ENCODE assay signal across 8 cellular contexts in genomic region chr19:39341122-39341719, GRCh38. TPM values are rescaled to one million over a fixed set of nuclear protein-coding genes. Genes with fewer than 3 reads are reported as not detected.
DNase-seq lines count a peak whose midpoint lies in the region; FAIRE-seq and TF ChIP-seq lines count a peak whose summit lies in the region.

No MANE protein-coding gene starts in this region.

- TF ChIP-seq POLR2A in H1 (IDR thresholded peaks at IDR 0.05; ENCODE audit: control extremely low read depth in 1 of 2, low read depth in 2 of 2, low read length in 2 of 2) = no peak

- H2BK12ac ChIP-seq in H1 (ENCODE audit: low read depth, low read length) = no peak overlapping the region

- peak overlapping the region in 3 of 4 experiments; percentile 46 to 79 (median 69); a peak in 6 of 7 replicates for H3K9ac ChIP-seq in H1 (replicated peaks in 1 of 4; ENCODE audit: extremely low read depth in 1 of 4, low read depth in 3 of 4, low read length in 3 of 4)

- H3K79me1 ChIP-seq in H1 (ENCODE audit: low read depth, low read length) = peaks cover 6% of the 10 kb centered on the region

- H2BK20ac ChIP-seq in H1 (ENCODE audit: low read length) = no peak overlapping the region

- peaks cover 65% of the 10 kb centered on the region for H3K4me1 Mint-ChIP-seq in activated T-cell treated with anti-CD3 and anti-CD28 coated beads, Interleukin-2, amount 50 U/mL, for 24 hours (ENCODE audit: low read depth)

- no peaks in the 10 kb centered on the region for H3K27me3 ChIP-seq in H1 (replicated peaks in 1 of 4; ENCODE audit: control insufficient read depth in 3 of 4, extremely low read depth in 1 of 4, insufficient read depth in 3 of 4, low read length in 3 of 4)
- H3K27me3 ChIP-seq in mononuclear cell (ENCODE audit: insufficient read depth, low read length) = no peaks in the 10 kb centered on the region

- H3K36me3 Mint-ChIP-seq in activated T-cell treated with anti-CD3 and anti-CD28 coated beads, Interleukin-2, amount 50 U/mL, for 24 hours (ENCODE audit: low read depth) = peaks cover 31% of the 10 kb centered on the region

- no peak overlapping the region for H2BK5ac ChIP-seq in H1 (ENCODE audit: low read depth, low read length)

- no peak overlapping the region for H3K14ac ChIP-seq in H1 (ENCODE audit: insufficient read length)

- H2AFZ ChIP-seq in H1 (ENCODE audit: low read length) = peak overlapping the region; percentile 99

- peaks cover 6 to 11% of the 10 kb centered on the region in 2 experiments for H4K20me1 ChIP-seq in H1 (replicated peaks in 1 of 2; ENCODE audit: control insufficient read depth in 1 of 2, insufficient read depth in 2 of 2, low read length in 2 of 2)

- H3K18ac ChIP-seq in H1 (ENCODE audit: extremely low read depth, low read length) = no peak overlapping the region

- H3K4ac ChIP-seq in H1 (replicated peaks; ENCODE audit: insufficient read length, low read depth, low read length) = no peak overlapping the region

- H3K4me2 ChIP-seq in H1 (ENCODE audit: insufficient read depth in 1 of 2, low read depth in 2 of 2, low read length in 2 of 2) = peak overlapping the region; percentile 88 to 90

- H3K4me3 ChIP-seq in H1 (ENCODE audit: extremely low read depth in 1 of 4, insufficient read depth in 2 of 4, low read depth in 3 of 4, low read length in 4 of 4) = peak overlapping the region; percentile 83 to 98 (median 94)
- H3K4me3 ChIP-seq in mononuclear cell (ENCODE audit: low read length) = peak overlapping the region; percentile 86
- H3K4me3 ChIP-seq in urinary bladder (ENCODE audit: low read depth, low read length) = peak overlapping the region; percentile 42

- peak in 1 of 2 experiments; percentile 1; a peak in 1 of 4 replicates for TF ChIP-seq RAD21 in H1 (IDR thresholded peaks at IDR 0.05 in 1 of 2, conservative IDR thresholded peaks at IDR 0.05 in 1 of 2; ENCODE audit: low read depth in 2 of 2, low read length in 2 of 2)

- 0 out of 8 replicates have a peak, but pooled peaks cover 0 to 4% (median 0%) of the 10 kb centered on the region in 4 experiments for H3K36me3 ChIP-seq in H1 (ENCODE audit: control insufficient read depth in 2 of 4, insufficient read depth in 4 of 4, low read length in 3 of 4)
- no peaks in the 10 kb centered on the region for H3K36me3 ChIP-seq in urinary bladder (ENCODE audit: insufficient read depth)

- peak overlapping the region; percentile 94 for H3K4me3 Mint-ChIP-seq in activated T-cell treated with anti-CD3 and anti-CD28 coated beads, Interleukin-2, amount 50 U/mL, for 24 hours

- H3K27me3 Mint-ChIP-seq in activated T-cell treated with anti-CD3 and anti-CD28 coated beads, Interleukin-2, amount 50 U/mL, for 24 hours = no peaks in the 10 kb centered on the region

- no peak for DNase-seq in activated T-cell treated with anti-CD3 and anti-CD28 coated beads, Interleukin-2, amount 50 U/mL, for 24 hours
- no peak for DNase-seq in activated T-cell treated with anti-CD3 and anti-CD28 coated beads, Interleukin-2, amount 50 U/mL, for 48 hours
- DNase-seq in RPMI8226 = peak; percentile 13
- peak in 1 of 2 experiments; percentile 64 for DNase-seq in H1 (ENCODE audit: low read depth in 1 of 2, low spot score in 2 of 2)
- no peak for DNase-seq in hippocampal formation (lab: John Stamatoyannopoulos, UW)
- DNase-seq in T1000 (lab: John Stamatoyannopoulos, UW) = no peak

- no peak overlapping the region for H3K23ac ChIP-seq in H1 (ENCODE audit: insufficient read length)

- no peak overlapping the region for H4K91ac ChIP-seq in H1 (replicated peaks; ENCODE audit: insufficient read length, low read length)

- H3K9me3 ChIP-seq in H1 (ENCODE audit: insufficient read depth in 2 of 2, low read depth in 1 of 2, low read length in 1 of 2) (no peaks in the 10 kb centered on the region), mononuclear cell (ENCODE audit: low read depth, low read length) (no peaks in the 10 kb centered on the region)

- peak in 2 of 3 experiments; percentile 8 to 15; a peak in 2 of 4 replicates for TF ChIP-seq CTCF in H1 (IDR thresholded peaks at IDR 0.05; ENCODE audit: control extremely low read depth in 1 of 3, insufficient read depth in 1 of 3, low read depth in 1 of 3, low read length in 3 of 3)

- peak overlapping the region; percentile 95 for H3K27ac Mint-ChIP-seq in activated T-cell treated with anti-CD3 and anti-CD28 coated beads, Interleukin-2, amount 50 U/mL, for 24 hours

- TF ChIP-seq EP300 in H1 (IDR thresholded peaks at IDR 0.05; ENCODE audit: borderline replicate concordance in 1 of 2, low read depth in 2 of 2, low read length in 2 of 2) = no peak

- H3K79me2 ChIP-seq in H1 (ENCODE audit: control insufficient read depth in 1 of 2, insufficient read depth in 2 of 2, low read length in 2 of 2) = peaks cover 0 to 24% of the 10 kb centered on the region in 2 experiments; a peak in 2 of 4 replicates

- FAIRE-seq in H1 (lab: Jason Lieb, UNC) = no peak

- H3K23me2 ChIP-seq in H1 (ENCODE audit: low read depth, low read length) = peaks cover 15% of the 10 kb centered on the region

- POLR2A ChIA-PET in H1 (lab: Charles Lee; ENCODE audit: partially characterized antibody) = interaction anchor here (2.2 kb wide), 1 partner anchor 62 kb away, joined by 8 read pairs; no protein-coding TSS in a partner anchor

- H4K5ac ChIP-seq in H1 (ENCODE audit: insufficient read length, low read depth, low read length) = peak overlapping the region; percentile 55

- peak overlapping the region; percentile 43; the same call in 1 of the 2 replicates for H3K27ac ChIP-seq in H1 (ENCODE audit: low read depth, low read length)
- peak overlapping the region; percentile 79 for H3K27ac ChIP-seq in urinary bladder (ENCODE audit: low read depth)

- H3K4me1 ChIP-seq in H1 (replicated peaks in 1 of 4; ENCODE audit: control insufficient read depth in 3 of 4, insufficient read depth in 4 of 4, low read length in 3 of 4) (peaks cover 2 to 9% (median 3%) of the 10 kb centered on the region in 4 experiments; a peak in 4 of 7 replicates), mononuclear cell (ENCODE audit: insufficient read depth, low read length) (peaks cover 70% of the 10 kb centered on the region), urinary bladder (ENCODE audit: insufficient read depth) (no peaks in the 10 kb centered on the region)

- H2BK120ac ChIP-seq in H1 (replicated peaks; ENCODE audit: low read depth, low read length) = no peak overlapping the region

- H4K8ac ChIP-seq in H1 (ENCODE audit: extremely low read depth, insufficient read depth, low read length) = peak overlapping the region; percentile 39; the same call in 1 of the 2 replicates

- 11% methylated on average over 12 of the region's 17 CpGs; no CpG with 5 or more reads in 1 of the 2 experiments for whole genome bisulfite sequencing in H1 (ENCODE audit: extremely low coverage in 1 of 2, insufficient coverage in 1 of 2, insufficient read length in 1 of 2, insufficient replicate concordance in 2 of 2, low coverage in 1 of 2, low lambda C conversion rate in 2 of 2, missing lambda C conversion rate in 1 of 2), 2 experiments
- 2% methylated on average over 17 of the region's 17 CpGs for WGBS in urinary bladder

- CTCF ChIA-PET in H1 (lab: Charles Lee; ENCODE audit: partially characterized antibody) = interaction anchor here (1.0 kb wide), 1 partner anchor 109 kb away, joined by 4 read pairs; no protein-coding TSS in a partner anchor

- no peak overlapping the region for H2AK5ac ChIP-seq in H1 (ENCODE audit: low read depth, low read length)

- no peak overlapping the region for H2BK15ac ChIP-seq in H1 (ENCODE audit: low read length)

- no peak overlapping the region for H3K56ac ChIP-seq in H1 (replicated peaks; ENCODE audit: insufficient read length, low read depth, low read length)

- no peaks in the 10 kb centered on the region for H3K9me3 Mint-ChIP-seq in activated T-cell treated with anti-CD3 and anti-CD28 coated beads, Interleukin-2, amount 50 U/mL, for 24 hours

RNA-seq across cellular contexts. Expression of gene SAMD4B, which starts 1.0 kb away (rescaled TPM):
- total RNA-seq in H1 (2021; fragmentation: NEBNext Ultra II Directional; extraction: Animal tissue kit (Norgen Biotek cat#: 25700)) = 158 and 161 TPM in 2 replicates
- 137 and 189 TPM in 2 replicates for polyA plus RNA-seq in H1 (2011; rRNA removed)
- 75.7 TPM for polyA plus RNA-seq in H1 (2011; cell fraction: cytosol; rRNA removed)
- 158 TPM for polyA plus RNA-seq in H1 (2011; cell fraction: nucleus; rRNA removed)
- 128 to 184 TPM (median 152 TPM) in 4 replicates for polyA plus RNA-seq in H1 (2012, experiment 1 of 2)
- polyA plus RNA-seq in H1 (2012, experiment 2 of 2) = 152 TPM
- 146 TPM for polyA plus RNA-seq in H1 (2013, experiment 1 of 2)
- 143 TPM for polyA plus RNA-seq in H1 (2013, experiment 2 of 2)
- 84.1 and 116 TPM in 2 replicates for polyA minus RNA-seq in H1 (2011; rRNA and poly(A)+ RNA removed)
- 86.4 TPM for polyA minus RNA-seq in H1 (2011; cell fraction: cytosol; rRNA and poly(A)+ RNA removed)
- polyA minus RNA-seq in H1 (2011; cell fraction: nucleus; rRNA and poly(A)+ RNA removed) = 65.0 TPM
- 30.0 TPM for total RNA-seq in mononuclear cell
- 37.3 TPM for total RNA-seq in urinary bladder
- polyA plus RNA-seq in urinary bladder = 118 TPM

RNA-seq across cellular contexts. Expression of gene GMFG, which starts 5.4 kb away (rescaled TPM):
- total RNA-seq in H1 (2021; fragmentation: NEBNext Ultra II Directional; extraction: Animal tissue kit (Norgen Biotek cat#: 25700)) = not detected in 2 replicates
- polyA plus RNA-seq in H1 (2011; rRNA removed) = 0.24 and 0.26 TPM in 2 replicates
- polyA plus RNA-seq in H1 (2011; cell fraction: cytosol; rRNA removed) = 0.17 TPM
- not detected for polyA plus RNA-seq in H1 (2011; cell fraction: nucleus; rRNA removed)
- 0.36 to 0.66 TPM (median 0.58 TPM) in 3 of 4 replicates, not detected in the other for polyA plus RNA-seq in H1 (2012, experiment 1 of 2)
- not detected for polyA plus RNA-seq in H1 (2012, experiment 2 of 2)
- polyA plus RNA-seq in H1 (2013, experiment 1 of 2) = 0.77 TPM
- polyA plus RNA-seq in H1 (2013, experiment 2 of 2) = 0.53 TPM
- 1.9 TPM in 1 of 2 replicates, not detected in the other for polyA minus RNA-seq in H1 (2011; rRNA and poly(A)+ RNA removed)
- polyA minus RNA-seq in H1 (2011; cell fraction: cytosol; rRNA and poly(A)+ RNA removed) = not detected
- not detected for polyA minus RNA-seq in H1 (2011; cell fraction: nucleus; rRNA and poly(A)+ RNA removed)
- 211 TPM for total RNA-seq in mononuclear cell
- 12.3 TPM for total RNA-seq in urinary bladder
- 34.3 TPM for polyA plus RNA-seq in urinary bladder

RNA-seq across cellular contexts. Expression of gene LRFN1, which starts 20.6 kb away (rescaled TPM):
- total RNA-seq in H1 (2021; fragmentation: NEBNext Ultra II Directional; extraction: Animal tissue kit (Norgen Biotek cat#: 25700)) = 6.6 and 7.5 TPM in 2 replicates
- polyA plus RNA-seq in H1 (2011; rRNA removed) = 2.4 and 6.1 TPM in 2 replicates
- polyA plus RNA-seq in H1 (2011; cell fraction: cytosol; rRNA removed) = 2.3 TPM
- polyA plus RNA-seq in H1 (2011; cell fraction: nucleus; rRNA removed) = 3.7 TPM
- 1.9 to 4.8 TPM (median 3.9 TPM) in 4 replicates for polyA plus RNA-seq in H1 (2012, experiment 1 of 2)
- 3.1 TPM for polyA plus RNA-seq in H1 (2012, experiment 2 of 2)
- polyA plus RNA-seq in H1 (2013, experiment 1 of 2) = 8.1 TPM
- polyA plus RNA-seq in H1 (2013, experiment 2 of 2) = 8.5 TPM
- polyA minus RNA-seq in H1 (2011; rRNA and poly(A)+ RNA removed) = 0.68 and 1.4 TPM in 2 replicates
- 3.8 TPM for polyA minus RNA-seq in H1 (2011; cell fraction: cytosol; rRNA and poly(A)+ RNA removed)
- 5.0 TPM for polyA minus RNA-seq in H1 (2011; cell fraction: nucleus; rRNA and poly(A)+ RNA removed)
- total RNA-seq in mononuclear cell = 1.8 TPM
- total RNA-seq in urinary bladder = 0.48 TPM
- polyA plus RNA-seq in urinary bladder = 1.7 TPM

RNA-seq across cellular contexts. Expression of gene IFNL1, which starts 45.0 kb away (rescaled TPM):
- not detected in 2 replicates for total RNA-seq in H1 (2021; fragmentation: NEBNext Ultra II Directional; extraction: Animal tissue kit (Norgen Biotek cat#: 25700))
- polyA plus RNA-seq in H1 (2011; rRNA removed) (not detected in 2 replicates), urinary bladder (not detected)
- not detected for polyA plus RNA-seq in H1 (2011; cell fraction: cytosol; rRNA removed)
- polyA plus RNA-seq in H1 (2011; cell fraction: nucleus; rRNA removed) = not detected
- polyA plus RNA-seq in H1 (2012, experiment 1 of 2) = not detected in 4 replicates
- polyA plus RNA-seq in H1 (2012, experiment 2 of 2) = not detected
- not detected for polyA plus RNA-seq in H1 (2013, experiment 1 of 2)
- not detected for polyA plus RNA-seq in H1 (2013, experiment 2 of 2)
- not detected in 2 replicates for polyA minus RNA-seq in H1 (2011; rRNA and poly(A)+ RNA removed)
- not detected for polyA minus RNA-seq in H1 (2011; cell fraction: cytosol; rRNA and poly(A)+ RNA removed)
- not detected for polyA minus RNA-seq in H1 (2011; cell fraction: nucleus; rRNA and poly(A)+ RNA removed)
- total RNA-seq in mononuclear cell (not detected), urinary bladder (not detected)

RNA-seq across cellular contexts. Expression of gene PAF1, which starts 49.7 kb away (rescaled TPM):
- total RNA-seq in H1 (2021; fragmentation: NEBNext Ultra II Directional; extraction: Animal tissue kit (Norgen Biotek cat#: 25700)) = 31.4 and 33.1 TPM in 2 replicates
- polyA plus RNA-seq in H1 (2011; rRNA removed) (58.6 and 67.8 TPM in 2 replicates), urinary bladder (52.8 TPM)
- 40.0 TPM for polyA plus RNA-seq in H1 (2011; cell fraction: cytosol; rRNA removed)
- 36.3 TPM for polyA plus RNA-seq in H1 (2011; cell fraction: nucleus; rRNA removed)
- polyA plus RNA-seq in H1 (2012, experiment 1 of 2) = 39.0 to 40.5 TPM (median 39.8 TPM) in 4 replicates
- 12.1 TPM for polyA plus RNA-seq in H1 (2012, experiment 2 of 2)
- polyA plus RNA-seq in H1 (2013, experiment 1 of 2) = 25.0 TPM
- polyA plus RNA-seq in H1 (2013, experiment 2 of 2) = 22.3 TPM
- polyA minus RNA-seq in H1 (2011; rRNA and poly(A)+ RNA removed) = 15.7 and 16.5 TPM in 2 replicates
- 22.2 TPM for polyA minus RNA-seq in H1 (2011; cell fraction: cytosol; rRNA and poly(A)+ RNA removed)
- 36.7 TPM for polyA minus RNA-seq in H1 (2011; cell fraction: nucleus; rRNA and poly(A)+ RNA removed)
- total RNA-seq in mononuclear cell (26.1 TPM), urinary bladder (11.7 TPM)

Comparison
In these comparisons a context has a peak if more than half of its experiments do, and no peak if none do; other contexts are left out.
1. H3K4me3 ChIP-seq: peak in every context shown above with its lines; median percentile 94 in H1; 86 in mononuclear cell; 42 in urinary bladder.
2. RNA of gene GMFG, which starts 5.4 kb away (total RNA-seq): 211 TPM in mononuclear cell (single experiment); 12.3 TPM in urinary bladder (single experiment) and not detected in H1; every median in the first group is over 10 times any median in the second.